Comparison of ENCODE assay signal across 1 cellular context in the genomic region with DNA sequence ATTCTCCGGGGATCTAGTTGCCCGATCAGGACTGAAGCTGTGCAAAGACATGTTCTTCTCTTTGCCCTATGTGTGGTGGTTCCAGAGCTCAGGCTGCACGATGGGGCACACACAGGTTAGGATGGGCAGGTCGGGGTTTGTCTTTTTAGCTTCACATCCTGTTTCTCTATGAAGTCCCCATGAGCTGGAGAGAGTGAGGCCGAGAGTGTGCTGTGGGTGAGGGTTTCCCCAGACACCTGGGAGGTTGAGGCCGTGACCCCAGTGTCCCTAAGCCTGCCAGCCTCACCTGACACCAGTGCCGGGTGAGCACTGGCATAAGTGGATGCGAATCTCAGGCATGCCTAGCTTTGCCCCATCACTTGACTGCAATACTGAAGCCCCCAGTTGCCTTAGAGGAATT.
TF ChIP-seq lines count a peak whose summit lies in the region.

No MANE protein-coding gene starts in this region.

TF ChIP-seq in GM12878, 131 proteins besides CTCF, POLR2A, EP300 and RAD21 (continued from another document and continues in another):
- no peak for TF ChIP-seq SP1 (IDR thresholded peaks at IDR 0.05; ENCODE audit: low read depth, low read length)
- TF ChIP-seq STAT3 (IDR thresholded peaks at IDR 0.05; ENCODE audit: low read depth, low read length): no peak
- TF ChIP-seq, protein P1, sequence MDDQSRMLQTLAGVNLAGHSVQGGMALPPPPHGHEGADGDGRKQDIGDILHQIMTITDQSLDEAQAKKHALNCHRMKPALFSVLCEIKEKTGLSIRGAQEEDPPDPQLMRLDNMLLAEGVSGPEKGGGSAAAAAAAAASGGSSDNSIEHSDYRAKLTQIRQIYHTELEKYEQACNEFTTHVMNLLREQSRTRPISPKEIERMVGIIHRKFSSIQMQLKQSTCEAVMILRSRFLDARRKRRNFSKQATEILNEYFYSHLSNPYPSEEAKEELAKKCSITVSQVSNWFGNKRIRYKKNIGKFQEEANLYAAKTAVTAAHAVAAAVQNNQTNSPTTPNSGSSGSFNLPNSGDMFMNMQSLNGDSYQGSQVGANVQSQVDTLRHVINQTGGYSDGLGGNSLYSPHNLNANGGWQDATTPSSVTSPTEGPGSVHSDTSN (IDR thresholded peaks at IDR 0.05; ENCODE audit: insufficient replicate concordance, low read depth, low read length): no peak
- 0 out of 2 replicates have a peak, but pooled peaks have one; percentile 37 for TF ChIP-seq GATAD2B (conservative IDR thresholded peaks at IDR 0.05; ENCODE audit: low read depth)
- TF ChIP-seq, protein P2, sequence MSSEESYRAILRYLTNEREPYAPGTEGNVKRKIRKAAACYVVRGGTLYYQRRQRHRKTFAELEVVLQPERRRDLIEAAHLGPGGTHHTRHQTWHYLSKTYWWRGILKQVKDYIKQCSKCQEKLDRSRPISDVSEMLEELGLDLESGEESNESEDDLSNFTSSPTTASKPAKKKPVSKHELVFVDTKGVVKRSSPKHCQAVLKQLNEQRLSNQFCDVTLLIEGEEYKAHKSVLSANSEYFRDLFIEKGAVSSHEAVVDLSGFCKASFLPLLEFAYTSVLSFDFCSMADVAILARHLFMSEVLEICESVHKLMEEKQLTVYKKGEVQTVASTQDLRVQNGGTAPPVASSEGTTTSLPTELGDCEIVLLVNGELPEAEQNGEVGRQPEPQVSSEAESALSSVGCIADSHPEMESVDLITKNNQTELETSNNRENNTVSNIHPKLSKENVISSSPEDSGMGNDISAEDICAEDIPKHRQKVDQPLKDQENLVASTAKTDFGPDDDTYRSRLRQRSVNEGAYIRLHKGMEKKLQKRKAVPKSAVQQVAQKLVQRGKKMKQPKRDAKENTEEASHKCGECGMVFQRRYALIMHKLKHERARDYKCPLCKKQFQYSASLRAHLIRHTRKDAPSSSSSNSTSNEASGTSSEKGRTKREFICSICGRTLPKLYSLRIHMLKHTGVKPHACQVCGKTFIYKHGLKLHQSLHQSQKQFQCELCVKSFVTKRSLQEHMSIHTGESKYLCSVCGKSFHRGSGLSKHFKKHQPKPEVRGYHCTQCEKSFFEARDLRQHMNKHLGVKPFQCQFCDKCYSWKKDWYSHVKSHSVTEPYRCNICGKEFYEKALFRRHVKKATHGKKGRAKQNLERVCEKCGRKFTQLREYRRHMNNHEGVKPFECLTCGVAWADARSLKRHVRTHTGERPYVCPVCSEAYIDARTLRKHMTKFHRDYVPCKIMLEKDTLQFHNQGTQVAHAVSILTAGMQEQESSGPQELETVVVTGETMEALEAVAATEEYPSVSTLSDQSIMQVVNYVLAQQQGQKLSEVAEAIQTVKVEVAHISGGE (CRISPR knock-in tag; IDR thresholded peaks at IDR 0.05): no peak
- TF ChIP-seq, protein P3, sequence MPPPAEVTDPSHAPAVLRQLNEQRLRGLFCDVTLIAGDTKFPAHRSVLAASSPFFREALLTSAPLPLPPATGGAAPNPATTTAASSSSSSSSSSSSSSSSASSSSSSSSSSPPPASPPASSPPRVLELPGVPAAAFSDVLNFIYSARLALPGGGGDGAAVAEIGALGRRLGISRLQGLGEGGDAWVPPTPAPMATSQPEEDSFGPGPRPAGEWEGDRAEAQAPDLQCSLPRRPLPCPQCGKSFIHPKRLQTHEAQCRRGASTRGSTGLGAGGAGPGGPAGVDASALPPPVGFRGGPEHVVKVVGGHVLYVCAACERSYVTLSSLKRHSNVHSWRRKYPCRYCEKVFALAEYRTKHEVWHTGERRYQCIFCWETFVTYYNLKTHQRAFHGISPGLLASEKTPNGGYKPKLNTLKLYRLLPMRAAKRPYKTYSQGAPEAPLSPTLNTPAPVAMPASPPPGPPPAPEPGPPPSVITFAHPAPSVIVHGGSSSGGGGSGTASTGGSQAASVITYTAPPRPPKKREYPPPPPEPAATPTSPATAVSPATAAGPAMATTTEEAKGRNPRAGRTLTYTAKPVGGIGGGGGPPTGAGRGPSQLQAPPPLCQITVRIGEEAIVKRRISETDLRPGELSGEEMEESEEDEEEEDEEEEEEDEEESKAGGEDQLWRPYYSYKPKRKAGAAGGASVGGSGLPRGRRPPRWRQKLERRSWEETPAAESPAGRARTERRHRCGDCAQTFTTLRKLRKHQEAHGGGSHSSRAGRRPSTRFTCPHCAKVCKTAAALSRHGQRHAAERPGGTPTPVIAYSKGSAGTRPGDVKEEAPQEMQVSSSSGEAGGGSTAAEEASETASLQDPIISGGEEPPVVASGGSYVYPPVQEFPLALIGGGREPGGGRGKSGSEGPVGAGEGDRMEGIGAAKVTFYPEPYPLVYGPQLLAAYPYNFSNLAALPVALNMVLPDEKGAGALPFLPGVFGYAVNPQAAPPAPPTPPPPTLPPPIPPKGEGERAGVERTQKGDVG (CRISPR knock-in tag; IDR thresholded peaks at IDR 0.05): no peak
- TF ChIP-seq TAF1 (IDR thresholded peaks at IDR 0.05; ENCODE audit: borderline replicate concordance, low read depth, low read length): no peak
- TF ChIP-seq MYB (IDR thresholded peaks at IDR 0.05; ENCODE audit: borderline replicate concordance, low read depth, low read length): no peak
- no peak for TF ChIP-seq BCL11A (IDR thresholded peaks at IDR 0.05; ENCODE audit: low read depth, low read length)
- TF ChIP-seq, protein P4, sequence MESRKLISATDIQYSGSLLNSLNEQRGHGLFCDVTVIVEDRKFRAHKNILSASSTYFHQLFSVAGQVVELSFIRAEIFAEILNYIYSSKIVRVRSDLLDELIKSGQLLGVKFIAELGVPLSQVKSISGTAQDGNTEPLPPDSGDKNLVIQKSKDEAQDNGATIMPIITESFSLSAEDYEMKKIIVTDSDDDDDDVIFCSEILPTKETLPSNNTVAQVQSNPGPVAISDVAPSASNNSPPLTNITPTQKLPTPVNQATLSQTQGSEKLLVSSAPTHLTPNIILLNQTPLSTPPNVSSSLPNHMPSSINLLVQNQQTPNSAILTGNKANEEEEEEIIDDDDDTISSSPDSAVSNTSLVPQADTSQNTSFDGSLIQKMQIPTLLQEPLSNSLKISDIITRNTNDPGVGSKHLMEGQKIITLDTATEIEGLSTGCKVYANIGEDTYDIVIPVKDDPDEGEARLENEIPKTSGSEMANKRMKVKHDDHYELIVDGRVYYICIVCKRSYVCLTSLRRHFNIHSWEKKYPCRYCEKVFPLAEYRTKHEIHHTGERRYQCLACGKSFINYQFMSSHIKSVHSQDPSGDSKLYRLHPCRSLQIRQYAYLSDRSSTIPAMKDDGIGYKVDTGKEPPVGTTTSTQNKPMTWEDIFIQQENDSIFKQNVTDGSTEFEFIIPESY (IDR thresholded peaks at IDR 0.05): no peak
- TF ChIP-seq TARDBP (IDR thresholded peaks at IDR 0.05; ENCODE audit: borderline replicate concordance): no peak
- TF ChIP-seq, protein P5, sequence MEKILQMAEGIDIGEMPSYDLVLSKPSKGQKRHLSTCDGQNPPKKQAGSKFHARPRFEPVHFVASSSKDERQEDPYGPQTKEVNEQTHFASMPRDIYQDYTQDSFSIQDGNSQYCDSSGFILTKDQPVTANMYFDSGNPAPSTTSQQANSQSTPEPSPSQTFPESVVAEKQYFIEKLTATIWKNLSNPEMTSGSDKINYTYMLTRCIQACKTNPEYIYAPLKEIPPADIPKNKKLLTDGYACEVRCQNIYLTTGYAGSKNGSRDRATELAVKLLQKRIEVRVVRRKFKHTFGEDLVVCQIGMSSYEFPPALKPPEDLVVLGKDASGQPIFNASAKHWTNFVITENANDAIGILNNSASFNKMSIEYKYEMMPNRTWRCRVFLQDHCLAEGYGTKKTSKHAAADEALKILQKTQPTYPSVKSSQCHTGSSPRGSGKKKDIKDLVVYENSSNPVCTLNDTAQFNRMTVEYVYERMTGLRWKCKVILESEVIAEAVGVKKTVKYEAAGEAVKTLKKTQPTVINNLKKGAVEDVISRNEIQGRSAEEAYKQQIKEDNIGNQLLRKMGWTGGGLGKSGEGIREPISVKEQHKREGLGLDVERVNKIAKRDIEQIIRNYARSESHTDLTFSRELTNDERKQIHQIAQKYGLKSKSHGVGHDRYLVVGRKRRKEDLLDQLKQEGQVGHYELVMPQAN (conservative IDR thresholded peaks at IDR 0.05): no peak
- peak; percentile 24 for TF ChIP-seq RELA (IDR thresholded peaks at IDR 0.05; ENCODE audit: borderline replicate concordance, partially characterized antibody)
- TF ChIP-seq KDM1A (IDR thresholded peaks at IDR 0.05; ENCODE audit: borderline replicate concordance): no peak
- TF ChIP-seq, protein P6, sequence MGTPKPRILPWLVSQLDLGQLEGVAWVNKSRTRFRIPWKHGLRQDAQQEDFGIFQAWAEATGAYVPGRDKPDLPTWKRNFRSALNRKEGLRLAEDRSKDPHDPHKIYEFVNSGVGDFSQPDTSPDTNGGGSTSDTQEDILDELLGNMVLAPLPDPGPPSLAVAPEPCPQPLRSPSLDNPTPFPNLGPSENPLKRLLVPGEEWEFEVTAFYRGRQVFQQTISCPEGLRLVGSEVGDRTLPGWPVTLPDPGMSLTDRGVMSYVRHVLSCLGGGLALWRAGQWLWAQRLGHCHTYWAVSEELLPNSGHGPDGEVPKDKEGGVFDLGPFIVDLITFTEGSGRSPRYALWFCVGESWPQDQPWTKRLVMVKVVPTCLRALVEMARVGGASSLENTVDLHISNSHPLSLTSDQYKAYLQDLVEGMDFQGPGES (IDR thresholded peaks at IDR 0.05): no peak
- no peak for TF ChIP-seq TBL1XR1 (IDR thresholded peaks at IDR 0.05; ENCODE audit: low read depth, low read length)
- no peak for TF ChIP-seq PML (IDR thresholded peaks at IDR 0.05; ENCODE audit: low read length)
- TF ChIP-seq HDGF (IDR thresholded peaks at IDR 0.05): no peak
- TF ChIP-seq, protein P7, sequence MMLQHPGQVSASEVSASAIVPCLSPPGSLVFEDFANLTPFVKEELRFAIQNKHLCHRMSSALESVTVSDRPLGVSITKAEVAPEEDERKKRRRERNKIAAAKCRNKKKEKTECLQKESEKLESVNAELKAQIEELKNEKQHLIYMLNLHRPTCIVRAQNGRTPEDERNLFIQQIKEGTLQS (IDR thresholded peaks at IDR 0.05; ENCODE audit: borderline replicate concordance, extremely low read depth, low read depth, low read length): no peak
- TF ChIP-seq TCF7 (IDR thresholded peaks at IDR 0.05; ENCODE audit: borderline replicate concordance): no peak
- TF ChIP-seq CREM (IDR thresholded peaks at IDR 0.05; ENCODE audit: low read depth): no peak
- TF ChIP-seq, protein P8, sequence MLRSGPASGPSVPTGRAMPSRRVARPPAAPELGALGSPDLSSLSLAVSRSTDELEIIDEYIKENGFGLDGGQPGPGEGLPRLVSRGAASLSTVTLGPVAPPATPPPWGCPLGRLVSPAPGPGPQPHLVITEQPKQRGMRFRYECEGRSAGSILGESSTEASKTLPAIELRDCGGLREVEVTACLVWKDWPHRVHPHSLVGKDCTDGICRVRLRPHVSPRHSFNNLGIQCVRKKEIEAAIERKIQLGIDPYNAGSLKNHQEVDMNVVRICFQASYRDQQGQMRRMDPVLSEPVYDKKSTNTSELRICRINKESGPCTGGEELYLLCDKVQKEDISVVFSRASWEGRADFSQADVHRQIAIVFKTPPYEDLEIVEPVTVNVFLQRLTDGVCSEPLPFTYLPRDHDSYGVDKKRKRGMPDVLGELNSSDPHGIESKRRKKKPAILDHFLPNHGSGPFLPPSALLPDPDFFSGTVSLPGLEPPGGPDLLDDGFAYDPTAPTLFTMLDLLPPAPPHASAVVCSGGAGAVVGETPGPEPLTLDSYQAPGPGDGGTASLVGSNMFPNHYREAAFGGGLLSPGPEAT (IDR thresholded peaks at IDR 0.05; ENCODE audit: low read depth): peak; percentile 26; the same call in 1 of the 2 replicates
- no peak for TF ChIP-seq ASH2L (IDR thresholded peaks at IDR 0.05; ENCODE audit: borderline replicate concordance, low read depth)
- TF ChIP-seq BACH1 (IDR thresholded peaks at IDR 0.05; ENCODE audit: borderline replicate concordance): no peak; the same call in 1 of the 2 replicates
- TF ChIP-seq, protein P9, sequence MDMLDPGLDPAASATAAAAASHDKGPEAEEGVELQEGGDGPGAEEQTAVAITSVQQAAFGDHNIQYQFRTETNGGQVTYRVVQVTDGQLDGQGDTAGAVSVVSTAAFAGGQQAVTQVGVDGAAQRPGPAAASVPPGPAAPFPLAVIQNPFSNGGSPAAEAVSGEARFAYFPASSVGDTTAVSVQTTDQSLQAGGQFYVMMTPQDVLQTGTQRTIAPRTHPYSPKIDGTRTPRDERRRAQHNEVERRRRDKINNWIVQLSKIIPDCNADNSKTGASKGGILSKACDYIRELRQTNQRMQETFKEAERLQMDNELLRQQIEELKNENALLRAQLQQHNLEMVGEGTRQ (IDR thresholded peaks at IDR 0.05; ENCODE audit: borderline replicate concordance, low read depth, low read length): no peak
- no peak for TF ChIP-seq ZSCAN29 (IDR thresholded peaks at IDR 0.05)
- TF ChIP-seq NR2F1 (conservative IDR thresholded peaks at IDR 0.05): peak; percentile 94
- 0 out of 2 replicates have a peak, but pooled peaks have one; percentile 30 for TF ChIP-seq IKZF1 (conservative IDR thresholded peaks at IDR 0.05)
- no peak for TF ChIP-seq YY1 (IDR thresholded peaks at IDR 0.05; ENCODE audit: low read depth, low read length)
- TF ChIP-seq CREB1 (IDR thresholded peaks at IDR 0.05; ENCODE audit: low read depth): no peak
- TF ChIP-seq, protein P10, sequence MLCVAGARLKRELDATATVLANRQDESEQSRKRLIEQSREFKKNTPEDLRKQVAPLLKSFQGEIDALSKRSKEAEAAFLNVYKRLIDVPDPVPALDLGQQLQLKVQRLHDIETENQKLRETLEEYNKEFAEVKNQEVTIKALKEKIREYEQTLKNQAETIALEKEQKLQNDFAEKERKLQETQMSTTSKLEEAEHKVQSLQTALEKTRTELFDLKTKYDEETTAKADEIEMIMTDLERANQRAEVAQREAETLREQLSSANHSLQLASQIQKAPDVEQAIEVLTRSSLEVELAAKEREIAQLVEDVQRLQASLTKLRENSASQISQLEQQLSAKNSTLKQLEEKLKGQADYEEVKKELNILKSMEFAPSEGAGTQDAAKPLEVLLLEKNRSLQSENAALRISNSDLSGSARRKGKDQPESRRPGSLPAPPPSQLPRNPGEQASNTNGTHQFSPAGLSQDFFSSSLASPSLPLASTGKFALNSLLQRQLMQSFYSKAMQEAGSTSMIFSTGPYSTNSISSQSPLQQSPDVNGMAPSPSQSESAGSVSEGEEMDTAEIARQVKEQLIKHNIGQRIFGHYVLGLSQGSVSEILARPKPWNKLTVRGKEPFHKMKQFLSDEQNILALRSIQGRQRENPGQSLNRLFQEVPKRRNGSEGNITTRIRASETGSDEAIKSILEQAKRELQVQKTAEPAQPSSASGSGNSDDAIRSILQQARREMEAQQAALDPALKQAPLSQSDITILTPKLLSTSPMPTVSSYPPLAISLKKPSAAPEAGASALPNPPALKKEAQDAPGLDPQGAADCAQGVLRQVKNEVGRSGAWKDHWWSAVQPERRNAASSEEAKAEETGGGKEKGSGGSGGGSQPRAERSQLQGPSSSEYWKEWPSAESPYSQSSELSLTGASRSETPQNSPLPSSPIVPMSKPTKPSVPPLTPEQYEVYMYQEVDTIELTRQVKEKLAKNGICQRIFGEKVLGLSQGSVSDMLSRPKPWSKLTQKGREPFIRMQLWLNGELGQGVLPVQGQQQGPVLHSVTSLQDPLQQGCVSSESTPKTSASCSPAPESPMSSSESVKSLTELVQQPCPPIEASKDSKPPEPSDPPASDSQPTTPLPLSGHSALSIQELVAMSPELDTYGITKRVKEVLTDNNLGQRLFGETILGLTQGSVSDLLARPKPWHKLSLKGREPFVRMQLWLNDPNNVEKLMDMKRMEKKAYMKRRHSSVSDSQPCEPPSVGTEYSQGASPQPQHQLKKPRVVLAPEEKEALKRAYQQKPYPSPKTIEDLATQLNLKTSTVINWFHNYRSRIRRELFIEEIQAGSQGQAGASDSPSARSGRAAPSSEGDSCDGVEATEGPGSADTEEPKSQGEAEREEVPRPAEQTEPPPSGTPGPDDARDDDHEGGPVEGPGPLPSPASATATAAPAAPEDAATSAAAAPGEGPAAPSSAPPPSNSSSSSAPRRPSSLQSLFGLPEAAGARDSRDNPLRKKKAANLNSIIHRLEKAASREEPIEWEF (IDR thresholded peaks at IDR 0.05; ENCODE audit: insufficient replicate concordance, low read depth, low read length): no peak
- peak; percentile 52 for TF ChIP-seq RUNX3 (IDR thresholded peaks at IDR 0.05; ENCODE audit: low read length)
- no peak for TF ChIP-seq BMI1 (IDR thresholded peaks at IDR 0.05; ENCODE audit: borderline replicate concordance)
- TF ChIP-seq RB1 (IDR thresholded peaks at IDR 0.05; ENCODE audit: borderline replicate concordance): no peak
- 0 out of 2 replicates have a peak, but pooled peaks have one; percentile 22 for TF ChIP-seq ZBED1 (IDR thresholded peaks at IDR 0.05; ENCODE audit: borderline replicate concordance)
